In the genomic region with DNA sequence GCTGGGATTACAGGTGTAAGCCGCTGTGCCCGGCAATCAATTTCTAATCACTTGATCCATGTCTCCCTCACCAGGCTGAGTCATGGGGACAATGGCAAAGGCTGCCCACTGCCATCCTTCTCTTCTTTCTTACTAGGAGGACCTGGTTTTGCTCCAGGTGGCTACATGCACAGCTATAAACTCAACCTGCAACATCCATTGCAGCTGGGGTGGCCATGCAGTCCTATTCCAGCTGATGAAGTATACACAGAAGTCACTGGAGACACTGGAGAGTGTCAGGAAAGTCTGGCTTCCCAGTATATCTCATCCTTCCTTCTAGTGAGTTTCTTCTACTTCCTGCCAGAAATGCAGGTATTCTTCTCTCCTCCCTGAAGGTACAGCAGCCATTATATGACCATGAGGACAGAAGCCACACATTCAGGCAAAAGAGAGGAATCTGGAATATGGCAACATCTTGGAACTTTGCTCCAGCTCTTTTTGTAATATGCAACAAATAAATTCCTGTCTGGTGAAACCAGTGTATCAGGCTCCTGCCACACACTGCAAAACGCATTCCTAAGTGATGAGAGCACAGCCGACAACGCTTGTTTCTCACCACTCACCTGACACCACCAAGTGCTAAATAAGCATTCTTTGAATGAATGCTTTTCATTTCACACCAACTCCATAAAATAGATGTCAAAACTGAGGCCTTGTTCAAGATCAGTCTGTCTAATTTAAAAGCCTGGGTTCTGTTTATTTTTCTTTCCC, we compare ENCODE assay signal across 12 cellular contexts. TPM values are rescaled to one million over a fixed set of nuclear protein-coding genes. Genes with fewer than 3 reads are reported as not detected.
DNase-seq lines count a peak whose midpoint lies in the region; ATAC-seq and TF ChIP-seq lines count a peak whose summit lies in the region.
"Had no signal": no experiment of that assay in that cellular context is flagged by ENCODE, and none has a peak within 500 bp of the region (broad histone marks: within the 10 kb centered on the region; RNA-seq: fewer than 3 reads in every experiment).

No MANE protein-coding gene starts in this region.

- H3K4me2 ChIP-seq in trophoblast cell (ENCODE audit: low read length) = peak overlapping the region; percentile 48

- no peak overlapping the region for H3K18ac ChIP-seq in trophoblast cell (ENCODE audit: low read length)

- no peaks in the 10 kb centered on the region for H3K36me3 Mint-ChIP-seq in stimulated activated effector memory CD8-positive, alpha-beta T cell treated with anti-CD3 and anti-CD28 coated beads, Interleukin-12 subunit alpha, Interleukin-12 subunit beta, amount 100 ng/mL, for 72 hours
- H3K36me3 Mint-ChIP-seq: activated naive CD8-positive, alpha-beta T cell treated with anti-CD3 and anti-CD28 coated beads, Interleukin-2, amount 10 ng/mL, durations not matched to agents 7 days and 5 days had no signal

- ATAC-seq in stimulated activated effector memory CD8-positive, alpha-beta T cell treated with anti-CD3 and anti-CD28 coated beads, Interleukin-12 subunit alpha, Interleukin-12 subunit beta, amount 100 ng/mL, for 72 hours = no peak
- ATAC-seq: GM12878 had no signal

- H3K79me1 ChIP-seq in trophoblast cell (ENCODE audit: low read length) = peaks cover 8% of the 10 kb centered on the region

- peak overlapping the region; percentile 16 for H4K91ac ChIP-seq in trophoblast cell (ENCODE audit: low read depth, low read length)

- no peak overlapping the region for H2AFZ ChIP-seq in trophoblast cell (ENCODE audit: insufficient read depth, low read length, poor library complexity)

- no peaks in the 10 kb centered on the region for H3K79me2 ChIP-seq in trophoblast cell (ENCODE audit: control insufficient read depth, insufficient read depth, low read length, poor library complexity)

- H3K14ac ChIP-seq in trophoblast cell (ENCODE audit: low read length) = no peak overlapping the region

- H3K27me3 ChIP-seq in trophoblast cell (ENCODE audit: insufficient read depth, low read length) = no peaks in the 10 kb centered on the region

- H2AK5ac ChIP-seq in trophoblast cell (ENCODE audit: low read length) = no peak overlapping the region

- no peak overlapping the region for H3K4me3 Mint-ChIP-seq in stimulated activated effector memory CD8-positive, alpha-beta T cell treated with anti-CD3 and anti-CD28 coated beads, Interleukin-12 subunit alpha, Interleukin-12 subunit beta, amount 100 ng/mL, for 72 hours
- H3K4me3 Mint-ChIP-seq: activated naive CD8-positive, alpha-beta T cell treated with anti-CD3 and anti-CD28 coated beads, Interleukin-2, amount 10 ng/mL, durations not matched to agents 7 days and 5 days; neural crest cell had no signal

- no peaks in the 10 kb centered on the region for H3K9me3 Mint-ChIP-seq in stimulated activated effector memory CD8-positive, alpha-beta T cell treated with anti-CD3 and anti-CD28 coated beads, Interleukin-12 subunit alpha, Interleukin-12 subunit beta, amount 100 ng/mL, for 72 hours
- H3K9me3 Mint-ChIP-seq: activated naive CD8-positive, alpha-beta T cell treated with anti-CD3 and anti-CD28 coated beads, Interleukin-2, amount 10 ng/mL, durations not matched to agents 7 days and 5 days; neural crest cell had no signal

- no peak overlapping the region for H2BK5ac ChIP-seq in trophoblast cell (ENCODE audit: low read depth, low read length, poor library complexity)

- H3K27ac ChIP-seq in trophoblast cell (ENCODE audit: low read depth, low read length) = peak overlapping the region; percentile 84

- H3K4me1 Mint-ChIP-seq in stimulated activated effector memory CD8-positive, alpha-beta T cell treated with anti-CD3 and anti-CD28 coated beads, Interleukin-12 subunit alpha, Interleukin-12 subunit beta, amount 100 ng/mL, for 72 hours = no peaks in the 10 kb centered on the region
- H3K4me1 Mint-ChIP-seq: activated naive CD8-positive, alpha-beta T cell treated with anti-CD3 and anti-CD28 coated beads, Interleukin-2, amount 10 ng/mL, durations not matched to agents 7 days and 5 days; neural crest cell had no signal

- H4K8ac ChIP-seq in trophoblast cell (ENCODE audit: low read depth, low read length) = no peak overlapping the region

- H2BK12ac ChIP-seq in trophoblast cell (ENCODE audit: low read length) = no peak overlapping the region

- DNase-seq in ELR (ENCODE audit: low read depth) (peak; percentile 81), RKO (ENCODE audit: low spot score) (peak; percentile 42), foreskin fibroblast (peak; percentile 62 to 67), trophoblast cell (peak; percentile 89 to 97), hypothalamus (lab: John Stamatoyannopoulos, UW) (no peak), NCI-H146 (lab: John Stamatoyannopoulos, UW) (no peak)
- DNase-seq in stimulated activated effector memory CD8-positive, alpha-beta T cell treated with anti-CD3 and anti-CD28 coated beads, Interleukin-12 subunit alpha, Interleukin-12 subunit beta, amount 100 ng/mL, for 72 hours (ENCODE audit: low spot score in 2 of 2) = no peak
- DNase-seq in NK-92 treated with Interleukin-12 subunit alpha and Interleukin-12 subunit beta, amount 100 ng/mL, for 24 hours (lab: John Stamatoyannopoulos, UW) = no peak
- DNase-seq: activated naive CD8-positive, alpha-beta T cell treated with anti-CD3 and anti-CD28 coated beads, Interleukin-2, amount 10 ng/mL, durations not matched to agents 7 days and 5 days; SHP77 treated with DMSO at 0.1 percent for 48 hours had no signal

- no peak overlapping the region for H3K4ac ChIP-seq in trophoblast cell (ENCODE audit: low read depth, low read length)

- H3K27ac Mint-ChIP-seq in stimulated activated effector memory CD8-positive, alpha-beta T cell treated with anti-CD3 and anti-CD28 coated beads, Interleukin-12 subunit alpha, Interleukin-12 subunit beta, amount 100 ng/mL, for 72 hours = no peak overlapping the region
- H3K27ac Mint-ChIP-seq: activated naive CD8-positive, alpha-beta T cell treated with anti-CD3 and anti-CD28 coated beads, Interleukin-2, amount 10 ng/mL, durations not matched to agents 7 days and 5 days had no signal

- no peak overlapping the region for H2BK120ac ChIP-seq in trophoblast cell (ENCODE audit: insufficient read depth, low read length, poor library complexity)

- no CpG with 5 or more reads among the region's 5 CpGs for WGBS in trophoblast cell (ENCODE audit: extremely low coverage, insufficient coverage, insufficient read length)

- H3K4me3 ChIP-seq in foreskin fibroblast (ENCODE audit: low read depth in 1 of 2, low read length in 2 of 2) (no peak overlapping the region), trophoblast cell (ENCODE audit: low read depth, low read length) (no peak overlapping the region)
- H3K4me3 ChIP-seq: GM12878 had no signal

- H3K4me1 ChIP-seq in trophoblast cell (ENCODE audit: control insufficient read depth in 1 of 2, insufficient read depth in 2 of 2, low read length in 2 of 2) = peaks cover 13 to 14% of the 10 kb centered on the region in 2 experiments

- H3K36me3 ChIP-seq in trophoblast cell (ENCODE audit: control insufficient read depth in 1 of 2, insufficient read depth in 2 of 2, low read length in 2 of 2) = no peaks in the 10 kb centered on the region

- no peaks in the 10 kb centered on the region for H3K9me3 ChIP-seq in trophoblast cell (ENCODE audit: insufficient read depth, low read depth, low read length)

- no peak overlapping the region for H4K12ac ChIP-seq in trophoblast cell (ENCODE audit: low read depth, low read length)

- H3K9ac ChIP-seq in trophoblast cell (ENCODE audit: low read length) = no peak overlapping the region

- no peak overlapping the region for H3K23ac ChIP-seq in trophoblast cell (ENCODE audit: low read length)

- no peak for TF ChIP-seq CTCF in foreskin fibroblast (IDR thresholded peaks at IDR 0.05; ENCODE audit: low read depth, low read length)

RNA-seq across cellular contexts. Expression of gene SCTR, which starts 32.3 kb away (rescaled TPM):
- polyA plus RNA-seq in trophoblast cell (2013) = not detected in 2 replicates

RNA-seq across cellular contexts. Expression of gene CFAP221, which starts 52.3 kb away (rescaled TPM):
- polyA plus RNA-seq in trophoblast cell (2013) = 0.58 and 0.63 TPM in 2 replicates
- polyA plus RNA-seq: GM12878 had no signal

Comparison
In these comparisons a context has a peak if more than half of its experiments do, and no peak if none do; other contexts are left out.
1. DNase-seq: peak in ELR (single experiment), RKO (single experiment), foreskin fibroblast (2 of 2) and trophoblast cell (2 of 2); none in hypothalamus (0 of 51), stimulated activated effector memory CD8-positive, alpha-beta T cell treated with anti-CD3 and anti-CD28 coated beads, Interleukin-12 subunit alpha, Interleukin-12 subunit beta, amount 100 ng/mL, for 72 hours (0 of 2), NK-92 treated with Interleukin-12 subunit alpha and Interleukin-12 subunit beta, amount 100 ng/mL, for 24 hours (single experiment) and NCI-H146 (single experiment).